22 cellular contexts compared by ENCODE assay signal in genomic region chr6:111716325-111716724, GRCh38.
DNase-seq lines count a peak whose midpoint lies in the region; ATAC-seq and TF ChIP-seq lines count a peak whose summit lies in the region.
"Had no signal": no experiment of that assay in that cellular context is flagged by ENCODE, and none has a peak within 500 bp of the region (broad histone marks: within the 10 kb centered on the region; RNA-seq: fewer than 3 reads in every experiment).

No MANE protein-coding gene starts in this region.

- H2AFZ ChIP-seq in Karpas-422 (ENCODE audit: low read length) (no peak overlapping the region), H9 (ENCODE audit: low read length) (no peak overlapping the region)
- H2AFZ ChIP-seq: hepatocyte had no signal

- no peak overlapping the region for H2AK5ac ChIP-seq in H9 (ENCODE audit: insufficient read length, low read length)

- no peak overlapping the region for H4K8ac ChIP-seq in H9 (replicated peaks; ENCODE audit: insufficient read length, low read depth, low read length)

- H3K4ac ChIP-seq in H9 (ENCODE audit: low read depth, low read length): no peak overlapping the region

- H2BK20ac ChIP-seq in H9 (ENCODE audit: low read depth, low read length, poor library complexity, severe bottlenecking): no peak overlapping the region

- H4K5ac ChIP-seq in H9 (ENCODE audit: insufficient read length, low read depth, low read length): no peak overlapping the region

- H3K4me2 ChIP-seq in Karpas-422 (ENCODE audit: low read depth, low read length, poor library complexity, severe bottlenecking) (no peak overlapping the region), H9 (ENCODE audit: insufficient read depth, insufficient read length, low read length) (no peak overlapping the region)
- H3K4me2 ChIP-seq: hepatocyte had no signal

- ATAC-seq in activated T-cell treated with anti-CD3 and anti-CD28 coated beads, Interleukin-2, amount 50 U/mL, for 72 hours (replicated peaks in 1 of 2): no peak
- ATAC-seq in HG03159 (IDR thresholded peaks at IDR 0.05; ENCODE audit: unreplicated experiment): no peak
- ATAC-seq: gastrocnemius medialis; left lung; pancreas; stimulated activated memory B cell treated with anti-CD40 and anti-IgM and Interleukin-4, amounts not matched to agents 10 μg/mL and 1 μg/mL and 100 μg/mL, for 72 hours had no signal

- no peak for TF ChIP-seq CTCF in neural crest cell (conservative IDR thresholded peaks at IDR 0.05)
- TF ChIP-seq CTCF in H9 (conservative IDR thresholded peaks at IDR 0.05): no peak

- peaks cover 27% of the 10 kb centered on the region for H3K36me3 ChIP-seq in Karpas-422 (ENCODE audit: insufficient read depth, low read length)
- H3K36me3 ChIP-seq: gastrocnemius medialis, pancreas, SJCRH30, uterus had no signal

- no peaks in the 10 kb centered on the region for H4K20me1 ChIP-seq in Karpas-422 (ENCODE audit: insufficient read depth, low read depth, low read length)
- H4K20me1 ChIP-seq in H9 (ENCODE audit: control insufficient read depth, insufficient read depth, insufficient read length): no peaks in the 10 kb centered on the region

- H3K4me1 ChIP-seq in Karpas-422 (ENCODE audit: low read length): peaks cover 11% of the 10 kb centered on the region
- peaks cover 4% of the 10 kb centered on the region; the same call in 1 of the 2 replicates for H3K4me1 ChIP-seq in H9 (ENCODE audit: insufficient read depth, low read length)
- H3K4me1 ChIP-seq: uterus had no signal

- peaks cover 99% of the 10 kb centered on the region for H3K4me1 Mint-ChIP-seq in activated T-cell treated with anti-CD3 and anti-CD28 coated beads, Interleukin-2, amount 50 U/mL, for 72 hours (ENCODE audit: low read depth)
- peaks cover 73% of the 10 kb centered on the region for H3K4me1 Mint-ChIP-seq in activated naive CD8-positive, alpha-beta T cell (ENCODE audit: low read depth)
- H3K4me1 Mint-ChIP-seq in neural crest cell (peaks cover 52% of the 10 kb centered on the region), H9 (peaks cover 17 to 20% of the 10 kb centered on the region in 2 experiments)

- H2BK120ac ChIP-seq in H9 (ENCODE audit: low read depth, low read length, poor library complexity, severe bottlenecking): no peak overlapping the region

- no peaks in the 10 kb centered on the region for H3K79me1 ChIP-seq in H9 (ENCODE audit: insufficient read depth, low read depth, low read length, poor library complexity, severe bottlenecking)

- H3K36me3 Mint-ChIP-seq in activated T-cell treated with anti-CD3 and anti-CD28 coated beads, Interleukin-2, amount 50 U/mL, for 72 hours (ENCODE audit: insufficient read depth in 2 of 2): peaks cover 17 to 54% of the 10 kb centered on the region in 2 donors
- H3K36me3 Mint-ChIP-seq in activated naive CD8-positive, alpha-beta T cell: peaks cover 25% of the 10 kb centered on the region
- H3K36me3 Mint-ChIP-seq in neural crest cell (ENCODE audit: low read depth) (peaks cover 33% of the 10 kb centered on the region), H9 (ENCODE audit: insufficient read depth in 1 of 3, low read depth in 3 of 3) (peaks cover 8 to 34% (median 13%) of the 10 kb centered on the region in 3 experiments; a peak in 6 of 7 replicates)

- H2BK15ac ChIP-seq in H9 (ENCODE audit: low read depth, low read length): no peak overlapping the region

- no peaks in the 10 kb centered on the region for H3K27me3 Mint-ChIP-seq in activated T-cell treated with anti-CD3 and anti-CD28 coated beads, Interleukin-2, amount 50 U/mL, for 72 hours (ENCODE audit: low read depth)
- H3K27me3 Mint-ChIP-seq in activated naive CD8-positive, alpha-beta T cell: no peaks in the 10 kb centered on the region
- no peaks in the 10 kb centered on the region for H3K27me3 Mint-ChIP-seq in neural crest cell (ENCODE audit: low read depth)
- H3K27me3 Mint-ChIP-seq in H9 (ENCODE audit: low read depth): no peaks in the 10 kb centered on the region
- H3K27me3 Mint-ChIP-seq: stimulated activated memory B cell treated with anti-CD40 and anti-IgM and Interleukin-4, amounts not matched to agents 10 μg/mL and 1 μg/mL and 100 μg/mL, for 72 hours had no signal

- no peaks in the 10 kb centered on the region for H3K9me2 ChIP-seq in Karpas-422 (replicated peaks; ENCODE audit: insufficient read depth, low read length)

- 0 out of 2 replicates have a peak overlapping the region, but pooled peaks have one; percentile 17 for H3K27ac ChIP-seq in Karpas-422 (ENCODE audit: low read length)
- no peak overlapping the region for H3K27ac ChIP-seq in H9 (ENCODE audit: insufficient read length, low read depth, low read length)
- H3K27ac ChIP-seq: coronary artery, gastrocnemius medialis, hepatocyte, left lung, pancreas, SJCRH30, testis, uterus, WERI-Rb-1 had no signal

- no peak overlapping the region for H2BK12ac ChIP-seq in H9 (ENCODE audit: insufficient read length, low read depth, low read length)

- peak overlapping the region; percentile 90 for H3K27ac Mint-ChIP-seq in activated T-cell treated with anti-CD3 and anti-CD28 coated beads, Interleukin-2, amount 50 U/mL, for 72 hours
- H3K27ac Mint-ChIP-seq in activated naive CD8-positive, alpha-beta T cell: peak overlapping the region; percentile 86
- H3K27ac Mint-ChIP-seq in neural crest cell (ENCODE audit: unreplicated experiment) (peak overlapping the region; percentile 92), H9 (no peak overlapping the region)
- H3K27ac Mint-ChIP-seq: stimulated activated memory B cell treated with anti-CD40 and anti-IgM and Interleukin-4, amounts not matched to agents 10 μg/mL and 1 μg/mL and 100 μg/mL, for 72 hours had no signal

- H3K9me3 Mint-ChIP-seq in activated T-cell treated with anti-CD3 and anti-CD28 coated beads, Interleukin-2, amount 50 U/mL, for 72 hours: no peaks in the 10 kb centered on the region
- H3K9me3 Mint-ChIP-seq in activated naive CD8-positive, alpha-beta T cell (ENCODE audit: low read depth): no peaks in the 10 kb centered on the region
- H3K9me3 Mint-ChIP-seq in neural crest cell (no peaks in the 10 kb centered on the region), H9 (no peaks in the 10 kb centered on the region)
- H3K9me3 Mint-ChIP-seq: stimulated activated memory B cell treated with anti-CD40 and anti-IgM and Interleukin-4, amounts not matched to agents 10 μg/mL and 1 μg/mL and 100 μg/mL, for 72 hours had no signal

- no peak overlapping the region for H3K14ac ChIP-seq in H9 (ENCODE audit: insufficient read depth, low read length)

- H3T11ph ChIP-seq in H9 (ENCODE audit: low read length): no peak overlapping the region

- H3K79me2 ChIP-seq in Karpas-422 (ENCODE audit: low read length) (peaks cover 24% of the 10 kb centered on the region), H9 (ENCODE audit: insufficient read depth, low read length) (no peaks in the 10 kb centered on the region)
- H3K79me2 ChIP-seq: hepatocyte had no signal

- no peak overlapping the region for H3K4me3 ChIP-seq in Karpas-422 (ENCODE audit: low read length)
- H3K4me3 ChIP-seq: coronary artery, gastrocnemius medialis, hepatocyte, left lung, pancreas, SJCRH30, testis, uterus had no signal

- H3K23me2 ChIP-seq in H9 (ENCODE audit: insufficient read length, low read depth, low read length, poor library complexity, severe bottlenecking): no peaks in the 10 kb centered on the region

- H3K18ac ChIP-seq in H9 (ENCODE audit: insufficient read length, low read depth, low read length): no peak overlapping the region

- H3K9ac ChIP-seq in Karpas-422 (ENCODE audit: low read length): no peak overlapping the region
- no peak overlapping the region for H3K9ac ChIP-seq in H9 (ENCODE audit: extremely low read depth, insufficient read length, low read length)

- H3K9me3 ChIP-seq in Karpas-422 (ENCODE audit: low read length): no peaks in the 10 kb centered on the region
- no peaks in the 10 kb centered on the region for H3K9me3 ChIP-seq in H9 (ENCODE audit: control insufficient read depth, low read depth, low read length)
- H3K9me3 ChIP-seq: gastrocnemius medialis, left lung, pancreas, SJCRH30, testis, uterus had no signal

- no peaks in the 10 kb centered on the region for H3K27me3 ChIP-seq in Karpas-422 (ENCODE audit: low read length)
- H3K27me3 ChIP-seq in H9 (ENCODE audit: insufficient read depth, low read length): no peaks in the 10 kb centered on the region
- H3K27me3 ChIP-seq: gastrocnemius medialis, hepatocyte, left lung, pancreas, SJCRH30, testis, uterus had no signal

- WGBS in H9 (ENCODE audit: extremely low coverage, insufficient read length, low lambda C conversion rate): no CpG with 5 or more reads among the region's 3 CpGs

- H3K23ac ChIP-seq in H9 (ENCODE audit: insufficient read length, low read depth, low read length): no peak overlapping the region

- no peak for DNase-seq in activated T-cell treated with anti-CD3 and anti-CD28 coated beads, Interleukin-2, amount 50 U/mL, for 72 hours
- no peak for DNase-seq in activated T-cell treated with anti-CD3 and anti-CD28 coated beads, Interleukin-2, amount 50 U/mL, for 1 hour
- DNase-seq in Karpas-422 (no peak), neural crest cell (ENCODE audit: low read depth, low spot score) (no peak), H9 (no peak)
- DNase-seq: amniotic stem cell; C1 segment of cervical spinal cord; gastrocnemius medialis; HCEC 1CT; left lung; NCI-H1694 treated with DMSO at 0.1 percent for 48 hours; pancreas; SJCRH30; stimulated activated CD4-positive, alpha-beta T cell treated with anti-CD3 and anti-CD28 coated beads, Interleukin-2, amount 100 ng/mL, for 48 hours; testis; uterus; WERI-Rb-1 had no signal

- H4K91ac ChIP-seq in H9 (ENCODE audit: insufficient read length, low read depth, low read length): no peak overlapping the region

- no peak overlapping the region for H3K4me3 Mint-ChIP-seq in activated T-cell treated with anti-CD3 and anti-CD28 coated beads, Interleukin-2, amount 50 U/mL, for 72 hours
- H3K4me3 Mint-ChIP-seq in activated naive CD8-positive, alpha-beta T cell: peak overlapping the region; percentile 30
- no peak overlapping the region for H3K4me3 Mint-ChIP-seq in neural crest cell
- H3K4me3 Mint-ChIP-seq in H9: no peak overlapping the region
- H3K4me3 Mint-ChIP-seq: stimulated activated memory B cell treated with anti-CD40 and anti-IgM and Interleukin-4, amounts not matched to agents 10 μg/mL and 1 μg/mL and 100 μg/mL, for 72 hours had no signal

- no peak overlapping the region for H2BK5ac ChIP-seq in H9 (ENCODE audit: insufficient read length, low read length)

- no peak overlapping the region for H3K56ac ChIP-seq in H9 (ENCODE audit: insufficient read length, low read depth, low read length)

Comparison
In these comparisons a context has a peak if more than half of its experiments do, and no peak if none do; other contexts are left out.
1. H3K27ac Mint-ChIP-seq: peak in activated T-cell treated with anti-CD3 and anti-CD28 coated beads, Interleukin-2, amount 50 U/mL, for 72 hours (single experiment), activated naive CD8-positive, alpha-beta T cell (single experiment) and neural crest cell (single experiment); none in H9 (0 of 3).